ENCODE assay signal across 8 cellular contexts in the genomic region with DNA sequence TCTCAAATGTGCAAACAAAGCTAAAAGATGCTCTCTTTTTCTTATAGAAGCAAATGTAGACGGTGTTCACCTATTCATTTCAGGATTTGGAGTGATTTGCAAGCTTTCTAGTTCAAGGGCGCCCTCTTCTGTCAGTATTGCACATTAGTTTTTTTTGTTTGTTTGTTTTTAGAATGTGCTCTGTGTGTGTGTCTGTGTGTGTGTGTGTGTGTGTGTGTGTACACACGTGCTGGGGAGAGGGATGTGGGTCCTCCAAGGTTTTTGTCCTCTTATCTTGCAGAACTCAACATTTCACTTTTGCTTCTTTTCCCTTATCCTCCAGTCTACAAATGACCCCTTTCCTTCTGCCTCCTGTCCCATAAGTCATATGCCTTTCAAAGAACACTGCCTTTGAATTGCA. TPM values are rescaled to one million over a fixed set of nuclear protein-coding genes. Genes with fewer than 3 reads are reported as not detected.
DNase-seq lines count a peak whose midpoint lies in the region; ATAC-seq, FAIRE-seq and TF ChIP-seq lines count a peak whose summit lies in the region.

No MANE protein-coding gene starts in this region.

- DNase-seq in DMS153 treated with DMSO at 0.1 percent for 48 hours (lab: John Stamatoyannopoulos, UW; ENCODE audit: unreplicated experiment) = peak; percentile 26
- peak; percentile 32 for DNase-seq in KG1 (lab: John Stamatoyannopoulos, UW)
- peak; percentile 67 for DNase-seq in NT2/D1 (ENCODE audit: low read depth, low spot score)
- peak; percentile 29 to 35 for DNase-seq in activated T-cell treated with anti-CD3 and anti-CD28 coated beads, Interleukin-2, amount 50 U/mL, for 48 hours
- peak; percentile 64 for DNase-seq in foreskin melanocyte
- DNase-seq in pancreas = peak in 3 of 6 donors; percentile 39 to 51 (median 43)

- WGBS in pancreas, 2 donors = 0 to 1% methylated on average over 3 of the region's 3 CpGs

- H3K27me3 ChIP-seq in NT2/D1 (ENCODE audit: insufficient read depth, insufficient read length) (no peaks in the 10 kb centered on the region), pancreas (no peaks in the 10 kb centered on the region)

- peak; percentile 55 to 94 (median 90) for ATAC-seq in pancreas
- no peak for ATAC-seq in HG03095 (IDR thresholded peaks at IDR 0.05; ENCODE audit: unreplicated experiment)
- ATAC-seq in HG02884 (IDR thresholded peaks at IDR 0.05; ENCODE audit: unreplicated experiment) = no peak

- peak in 3 of 4 donors; percentile 21 to 49 (median 41) for TF ChIP-seq CTCF in pancreas (IDR thresholded peaks at IDR 0.05)

- H3K4me3 ChIP-seq in NT2/D1 (ENCODE audit: insufficient read length, low read depth) (no peak overlapping the region), pancreas (no peak overlapping the region)

- no peaks in the 10 kb centered on the region for H3K36me3 ChIP-seq in NT2/D1 (ENCODE audit: insufficient read depth, insufficient read length, low read length)
- no peaks in the 10 kb centered on the region for H3K36me3 ChIP-seq in pancreas

- H3K4me1 ChIP-seq in NT2/D1 (ENCODE audit: insufficient read depth, insufficient read length) (no peaks in the 10 kb centered on the region), pancreas (no peaks in the 10 kb centered on the region)

- intact Hi-C loops in pancreas (cut with DNase I) = loop anchor here in 2 of 3 donors (5.0 kb wide), 3 partner anchors 47 to 117 kb away; no protein-coding TSS in a partner anchor

- no peaks in the 10 kb centered on the region for H3K9me3 ChIP-seq in NT2/D1 (ENCODE audit: insufficient read depth, low read length)
- H3K9me3 ChIP-seq in pancreas = no peaks in the 10 kb centered on the region

- no peak overlapping the region for H3K27ac ChIP-seq in pancreas

- no peak overlapping the region for H3K9ac ChIP-seq in NT2/D1 (ENCODE audit: insufficient read length, low read depth)

- peak; percentile 47 for FAIRE-seq in pancreas (lab: Jason Lieb, UNC)

RNA-seq across cellular contexts. Expression of gene DNAH1, which starts 23.5 kb away (rescaled TPM):
- 1 to 10 TPM; 2.9 to 5.1 (median 4.1) TPM for total RNA-seq in pancreas
- polyA plus RNA-seq in pancreas = 10 to 100 TPM in 1 of 2 donors, 1 to 10 TPM in 1; 8.1 to 11.4 TPM

RNA-seq across cellular contexts. Expression of gene GLYCTK, which starts 52.0 kb away (rescaled TPM):
- 10 to 100 TPM in 1 of 6 donors, 1 to 10 TPM in 5; 4.1 to 11.6 (median 6.8) TPM for total RNA-seq in pancreas
- polyA plus RNA-seq in pancreas = 10 to 100 TPM; 13.8 to 19.3 TPM

Comparison
In these comparisons a context has a peak if more than half of its experiments do, and no peak if none do; other contexts are left out.
1. ATAC-seq: peak in pancreas (4 of 4); none in HG03095 (single experiment) and HG02884 (single experiment).